Comparison of ENCODE assay signal across 1 cellular context in the genomic region with DNA sequence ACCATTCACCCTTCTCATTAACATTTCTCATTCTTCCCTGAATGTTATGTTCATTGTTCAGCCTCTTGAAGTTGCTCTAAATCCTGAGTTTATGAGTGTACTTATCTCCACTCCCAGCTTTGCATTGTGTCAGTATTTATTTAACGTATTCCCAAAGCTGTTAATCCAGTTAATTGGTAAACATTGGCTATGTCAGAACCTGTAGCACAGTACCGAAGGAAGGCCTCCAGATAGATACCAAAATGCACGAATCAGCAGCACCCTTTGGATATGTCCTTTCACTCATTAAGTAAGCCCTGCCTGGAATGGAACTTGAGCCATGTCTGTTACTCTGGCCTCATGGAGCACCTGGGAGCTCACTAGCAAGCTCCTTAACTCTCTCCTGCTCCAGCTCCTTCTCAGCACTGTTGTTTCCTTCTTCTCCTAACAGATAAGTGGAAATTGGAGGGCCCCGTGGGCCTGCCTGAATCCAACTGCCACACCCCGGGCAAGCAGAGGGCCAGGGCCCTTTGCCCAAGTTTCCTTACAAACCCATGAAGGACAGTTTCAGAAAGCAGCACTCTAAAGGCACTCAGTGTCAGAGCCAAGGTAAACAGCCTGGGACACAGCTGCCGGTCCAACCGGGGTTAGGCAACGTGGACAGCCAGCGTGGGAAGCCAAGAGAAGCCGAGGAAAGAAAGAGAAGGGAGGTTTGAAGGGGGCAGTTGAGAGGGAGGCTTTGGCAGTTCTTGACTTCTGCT.
A peak's percentile ranks its signal among the peaks of the same experiment; 100 is the strongest.
TF ChIP-seq lines count a peak whose summit lies in the region.

No MANE protein-coding gene starts in this region.

TF ChIP-seq in HEK293, 187 proteins besides CTCF, POLR2A, EP300 and RAD21 (continued from another document and continues in another):
- TF ChIP-seq, protein P1, sequence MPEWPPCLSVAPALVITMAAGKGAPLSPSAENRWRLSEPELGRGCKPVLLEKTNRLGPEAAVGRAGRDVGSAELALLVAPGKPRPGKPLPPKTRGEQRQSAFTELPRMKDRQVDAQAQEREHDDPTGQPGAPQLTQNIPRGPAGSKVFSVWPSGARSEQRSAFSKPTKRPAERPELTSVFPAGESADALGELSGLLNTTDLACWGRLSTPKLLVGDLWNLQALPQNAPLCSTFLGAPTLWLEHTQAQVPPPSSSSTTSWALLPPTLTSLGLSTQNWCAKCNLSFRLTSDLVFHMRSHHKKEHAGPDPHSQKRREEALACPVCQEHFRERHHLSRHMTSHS (tag by site-specific recombination; IDR thresholded peaks at IDR 0.05) = no peak
- TF ChIP-seq ZNF555 (tag by site-specific recombination; conservative IDR thresholded peaks at IDR 0.05) (no peak), ZNF157 (tag by site-specific recombination; IDR thresholded peaks at IDR 0.05) (no peak), ZNF391 (tag by site-specific recombination; IDR thresholded peaks at IDR 0.05; ENCODE audit: borderline replicate concordance, low read depth) (no peak), FEZF1 (tag by site-specific recombination; IDR thresholded peaks at IDR 0.05) (peak; percentile 79), ELK4 (IDR thresholded peaks at IDR 0.05; ENCODE audit: borderline replicate concordance, low read depth, low read length) (no peak), ZBTB17 (tag by site-specific recombination; IDR thresholded peaks at IDR 0.05) (no peak), GLI4 (tag by site-specific recombination; IDR thresholded peaks at IDR 0.05) (no peak), ZNF48 (tag by site-specific recombination; IDR thresholded peaks at IDR 0.05) (no peak), SP3 (tag by site-specific recombination; IDR thresholded peaks at IDR 0.05) (no peak), ZNF621 (tag by site-specific recombination; IDR thresholded peaks at IDR 0.05) (no peak), ZSCAN30 (tag by site-specific recombination; IDR thresholded peaks at IDR 0.05) (peak; percentile 98), KLF16 (tag by site-specific recombination; IDR thresholded peaks at IDR 0.05) (no peak), ZNF280D (tag by site-specific recombination; IDR thresholded peaks at IDR 0.05) (no peak), MZF1 (tag by site-specific recombination; IDR thresholded peaks at IDR 0.05; ENCODE audit: borderline replicate concordance) (no peak), ZNF521 (tag by site-specific recombination; IDR thresholded peaks at IDR 0.05) (no peak), ZNF600 (tag by site-specific recombination; IDR thresholded peaks at IDR 0.05) (no peak), ZNF776 (tag by site-specific recombination; IDR thresholded peaks at IDR 0.05; ENCODE audit: borderline replicate concordance) (no peak), REPIN1 (tag by site-specific recombination; IDR thresholded peaks at IDR 0.05; ENCODE audit: low read depth) (no peak), ZNF394 (tag by site-specific recombination; IDR thresholded peaks at IDR 0.05; ENCODE audit: borderline replicate concordance) (no peak), ZNF184 (tag by site-specific recombination; IDR thresholded peaks at IDR 0.05) (no peak), PRDM1 (tag by site-specific recombination; IDR thresholded peaks at IDR 0.05) (no peak), ZIC2 (tag by site-specific recombination; IDR thresholded peaks at IDR 0.05) (no peak), ZNF768 (tag by site-specific recombination; IDR thresholded peaks at IDR 0.05) (no peak), ZNF311 (tag by site-specific recombination; IDR thresholded peaks at IDR 0.05; ENCODE audit: borderline replicate concordance) (no peak), IKZF3 (tag by site-specific recombination; IDR thresholded peaks at IDR 0.05) (0 out of 2 replicates have a peak, but pooled peaks have one; percentile 10), ZNF571 (tag by site-specific recombination; IDR thresholded peaks at IDR 0.05) (no peak), ZNF350 (tag by site-specific recombination; IDR thresholded peaks at IDR 0.05) (no peak), OVOL3 (tag by site-specific recombination; IDR thresholded peaks at IDR 0.05) (peak; percentile 95; the same call in 1 of the 2 replicates), ZNF664 (tag by site-specific recombination; IDR thresholded peaks at IDR 0.05) (no peak), ZNF660 (tag by site-specific recombination; IDR thresholded peaks at IDR 0.05) (no peak), ZNF558 (tag by site-specific recombination; IDR thresholded peaks at IDR 0.05) (no peak), SCRT2 (tag by site-specific recombination; IDR thresholded peaks at IDR 0.05) (peak; percentile 57; the same call in 1 of the 2 replicates), GLI2 (tag by site-specific recombination; IDR thresholded peaks at IDR 0.05; ENCODE audit: borderline replicate concordance, low read depth) (peak; percentile 66), ZNF202 (tag by site-specific recombination; IDR thresholded peaks at IDR 0.05; ENCODE audit: borderline replicate concordance) (no peak), WT1 (tag by site-specific recombination; IDR thresholded peaks at IDR 0.05) (peak; percentile 89), ZNF561 (tag by site-specific recombination; IDR thresholded peaks at IDR 0.05; ENCODE audit: borderline replicate concordance) (peak; percentile 20; the same call in 1 of the 2 replicates), ZFHX2 (tag by site-specific recombination; conservative IDR thresholded peaks at IDR 0.05) (no peak), TCF7L2 (IDR thresholded peaks at IDR 0.05; ENCODE audit: borderline replicate concordance, low read depth, low read length) (no peak), PRDM4 (tag by site-specific recombination; IDR thresholded peaks at IDR 0.05) (peak; percentile 76), ZNF629 (tag by site-specific recombination; IDR thresholded peaks at IDR 0.05) (no peak), PRDM6 (tag by site-specific recombination; IDR thresholded peaks at IDR 0.05) (peak; percentile 85), KLF17 (tag by site-specific recombination; IDR thresholded peaks at IDR 0.05) (0 out of 2 replicates have a peak, but pooled peaks have one; percentile 34)
- TF ChIP-seq, protein P2, sequence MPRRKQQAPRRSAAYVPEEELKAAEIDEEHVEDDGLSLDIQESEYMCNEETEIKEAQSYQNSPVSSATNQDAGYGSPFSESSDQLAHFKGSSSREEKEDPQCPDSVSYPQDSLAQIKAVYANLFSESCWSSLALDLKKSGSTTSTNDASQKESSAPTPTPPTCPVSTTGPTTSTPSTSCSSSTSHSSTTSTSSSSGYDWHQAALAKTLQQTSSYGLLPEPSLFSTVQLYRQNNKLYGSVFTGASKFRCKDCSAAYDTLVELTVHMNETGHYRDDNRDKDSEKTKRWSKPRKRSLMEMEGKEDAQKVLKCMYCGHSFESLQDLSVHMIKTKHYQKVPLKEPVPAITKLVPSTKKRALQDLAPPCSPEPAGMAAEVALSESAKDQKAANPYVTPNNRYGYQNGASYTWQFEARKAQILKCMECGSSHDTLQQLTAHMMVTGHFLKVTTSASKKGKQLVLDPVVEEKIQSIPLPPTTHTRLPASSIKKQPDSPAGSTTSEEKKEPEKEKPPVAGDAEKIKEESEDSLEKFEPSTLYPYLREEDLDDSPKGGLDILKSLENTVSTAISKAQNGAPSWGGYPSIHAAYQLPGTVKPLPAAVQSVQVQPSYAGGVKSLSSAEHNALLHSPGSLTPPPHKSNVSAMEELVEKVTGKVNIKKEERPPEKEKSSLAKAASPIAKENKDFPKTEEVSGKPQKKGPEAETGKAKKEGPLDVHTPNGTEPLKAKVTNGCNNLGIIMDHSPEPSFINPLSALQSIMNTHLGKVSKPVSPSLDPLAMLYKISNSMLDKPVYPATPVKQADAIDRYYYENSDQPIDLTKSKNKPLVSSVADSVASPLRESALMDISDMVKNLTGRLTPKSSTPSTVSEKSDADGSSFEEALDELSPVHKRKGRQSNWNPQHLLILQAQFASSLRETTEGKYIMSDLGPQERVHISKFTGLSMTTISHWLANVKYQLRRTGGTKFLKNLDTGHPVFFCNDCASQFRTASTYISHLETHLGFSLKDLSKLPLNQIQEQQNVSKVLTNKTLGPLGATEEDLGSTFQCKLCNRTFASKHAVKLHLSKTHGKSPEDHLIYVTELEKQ (tag by site-specific recombination; IDR thresholded peaks at IDR 0.05; ENCODE audit: borderline replicate concordance) = 0 out of 2 replicates have a peak, but pooled peaks have one; percentile 36
- TF ChIP-seq, protein P3, sequence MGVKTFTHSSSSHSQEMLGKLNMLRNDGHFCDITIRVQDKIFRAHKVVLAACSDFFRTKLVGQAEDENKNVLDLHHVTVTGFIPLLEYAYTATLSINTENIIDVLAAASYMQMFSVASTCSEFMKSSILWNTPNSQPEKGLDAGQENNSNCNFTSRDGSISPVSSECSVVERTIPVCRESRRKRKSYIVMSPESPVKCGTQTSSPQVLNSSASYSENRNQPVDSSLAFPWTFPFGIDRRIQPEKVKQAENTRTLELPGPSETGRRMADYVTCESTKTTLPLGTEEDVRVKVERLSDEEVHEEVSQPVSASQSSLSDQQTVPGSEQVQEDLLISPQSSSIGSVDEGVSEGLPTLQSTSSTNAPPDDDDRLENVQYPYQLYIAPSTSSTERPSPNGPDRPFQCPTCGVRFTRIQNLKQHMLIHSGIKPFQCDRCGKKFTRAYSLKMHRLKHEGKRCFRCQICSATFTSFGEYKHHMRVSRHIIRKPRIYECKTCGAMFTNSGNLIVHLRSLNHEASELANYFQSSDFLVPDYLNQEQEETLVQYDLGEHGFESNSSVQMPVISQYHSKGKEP (tag by site-specific recombination; IDR thresholded peaks at IDR 0.05) = peak; percentile 60; the same call in 1 of the 2 replicates
